ENCODE assay signal across 1 cellular context in genomic region chr6:32840604-32841246, GRCh38.
TF ChIP-seq lines count a peak whose summit lies in the region.

No MANE protein-coding gene starts in this region.

TF ChIP-seq in SK-N-SH, 30 proteins besides CTCF, POLR2A, EP300 and RAD21:
- TF ChIP-seq YY1 (IDR thresholded peaks at IDR 0.05; ENCODE audit: low read depth) = no peak
- no peak for TF ChIP-seq MAX (IDR thresholded peaks at IDR 0.05; ENCODE audit: low read depth)
- TF ChIP-seq JUND (IDR thresholded peaks at IDR 0.05) = no peak
- TF ChIP-seq EZH2phosphoT487 (IDR thresholded peaks at IDR 0.05; ENCODE audit: borderline replicate concordance, low read depth) = no peak
- no peak for TF ChIP-seq RFX5 (IDR thresholded peaks at IDR 0.05; ENCODE audit: low read length)
- TF ChIP-seq IRF3 (IDR thresholded peaks at IDR 0.05; ENCODE audit: low read depth, low read length) = no peak
- TF ChIP-seq NRF1 (IDR thresholded peaks at IDR 0.05; ENCODE audit: low read depth, low read length) = no peak
- no peak for TF ChIP-seq GATA2 (CRISPR knock-in tag; IDR thresholded peaks at IDR 0.05)
- TF ChIP-seq SMC3 (IDR thresholded peaks at IDR 0.05; ENCODE audit: low read depth, low read length) = no peak
- TF ChIP-seq TEAD4 (IDR thresholded peaks at IDR 0.05; ENCODE audit: borderline replicate concordance, insufficient read depth) = no peak
- TF ChIP-seq ZBTB33 (IDR thresholded peaks at IDR 0.05; ENCODE audit: borderline replicate concordance, low read depth) = no peak
- no peak for TF ChIP-seq GABPA (IDR thresholded peaks at IDR 0.05; ENCODE audit: low read depth)
- no peak for TF ChIP-seq POLR2AphosphoS5 (IDR thresholded peaks at IDR 0.05; ENCODE audit: low read depth, low read length)
- no peak for TF ChIP-seq PBX3 (IDR thresholded peaks at IDR 0.05)
- no peak for TF ChIP-seq TCF12 (IDR thresholded peaks at IDR 0.05)
- no peak for TF ChIP-seq CHD2 (IDR thresholded peaks at IDR 0.05; ENCODE audit: low read length, partially characterized antibody)
- no peak for TF ChIP-seq USF1 (IDR thresholded peaks at IDR 0.05; ENCODE audit: borderline replicate concordance, low read depth)
- no peak for TF ChIP-seq NFIC (IDR thresholded peaks at IDR 0.05; ENCODE audit: borderline replicate concordance)
